ENCODE assay signal across 8 cellular contexts in the genomic region with DNA sequence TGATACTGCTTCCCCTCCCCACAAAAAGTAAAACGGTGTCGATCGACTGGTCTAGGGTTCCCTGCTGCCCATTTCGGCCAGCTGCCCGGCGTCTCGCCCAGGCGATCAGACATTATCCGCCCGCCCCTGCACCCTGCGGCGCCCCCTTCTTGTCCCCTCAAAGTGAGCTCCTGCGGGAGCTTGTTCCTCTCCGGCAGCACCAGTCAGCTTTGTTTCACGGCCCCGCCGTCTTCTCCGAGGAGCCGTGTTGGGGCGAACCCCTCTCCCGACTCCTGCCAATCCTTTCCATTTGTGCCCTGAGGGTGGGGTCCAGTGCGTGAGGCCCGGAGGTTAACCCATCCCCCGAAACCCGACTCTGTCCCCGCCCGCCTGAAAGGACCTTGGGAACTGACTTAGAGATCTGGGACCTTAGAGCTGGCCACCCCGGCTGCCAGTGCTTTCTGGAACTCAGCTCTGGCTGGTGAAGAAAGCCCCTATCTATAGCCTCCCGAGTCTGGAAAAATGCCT. TPM values are rescaled to one million over a fixed set of nuclear protein-coding genes. Genes with fewer than 3 reads are reported as not detected.
DNase-seq lines count a peak whose midpoint lies in the region; ATAC-seq, FAIRE-seq and TF ChIP-seq lines count a peak whose summit lies in the region.

No MANE protein-coding gene starts in this region.

- ATAC-seq in HG03571 (IDR thresholded peaks at IDR 0.05; ENCODE audit: unreplicated experiment): no peak
- ATAC-seq in HG02678 (IDR thresholded peaks at IDR 0.05; ENCODE audit: unreplicated experiment): no peak

- H3K4me1 Mint-ChIP-seq in chondrocyte (ENCODE audit: low read depth): peaks cover 42% of the 10 kb centered on the region

- H3K9me3 ChIP-seq in Karpas-422 (ENCODE audit: low read length) (no peaks in the 10 kb centered on the region), kidney (ENCODE audit: control insufficient read depth in 1 of 2, low read length in 2 of 2) (no peaks in the 10 kb centered on the region), spleen (no peaks in the 10 kb centered on the region)

- H3K27me3 ChIP-seq in Karpas-422 (ENCODE audit: low read length) (no peaks in the 10 kb centered on the region), spleen (replicated peaks in 1 of 7) (no peaks in the 10 kb centered on the region)

- DNase-seq in GM13976 (ENCODE audit: low spot score): peak; percentile 38
- DNase-seq in Karpas-422: peak; percentile 68
- peak; percentile 60 for DNase-seq in activated CD4-positive, CD25-positive, alpha-beta regulatory T cell treated with anti-CD3 and anti-CD28 coated beads, Interleukin-2, amount 50 U/mL, for 72 hours
- peak; percentile 87 for DNase-seq in chondrocyte (ENCODE audit: low spot score)
- DNase-seq in kidney: peak; percentile 88
- peak; percentile 91 for DNase-seq in spleen

- peak overlapping the region; percentile 99 for H3K27ac Mint-ChIP-seq in chondrocyte (ENCODE audit: unreplicated experiment)

- H3K9ac ChIP-seq in Karpas-422 (ENCODE audit: low read length): peak overlapping the region; percentile 86
- peak overlapping the region; percentile 99 to 100 for H3K9ac ChIP-seq in kidney (ENCODE audit: low read length in 2 of 2)

- H3K36me3 Mint-ChIP-seq in chondrocyte (ENCODE audit: low read depth): peaks cover 2% of the 10 kb centered on the region

- H3K9me2 ChIP-seq in Karpas-422 (replicated peaks; ENCODE audit: insufficient read depth, low read length): no peaks in the 10 kb centered on the region

- FAIRE-seq in kidney (lab: Jason Lieb, UNC): no peak

- in situ Hi-C loops in GM13976 (cut with MboI; ENCODE audit: low sequenced_read_pairs, unreplicated experiment): no loop called here

- TF ChIP-seq POLR2A in spleen (IDR thresholded peaks at IDR 0.05): no peak

- TF ChIP-seq CTCF in GM13976 (IDR thresholded peaks at IDR 0.05; ENCODE audit: borderline replicate concordance, control extremely low read depth, extremely low read depth, insufficient read depth, missing control alignments) (no peak), chondrocyte (IDR thresholded peaks at IDR 0.05) (peak; percentile 33), kidney (IDR thresholded peaks at IDR 0.05; ENCODE audit: borderline replicate concordance, extremely low read depth, insufficient read depth) (no peak), spleen (IDR thresholded peaks at IDR 0.05 in 8 of 11, conservative IDR thresholded peaks at IDR 0.05 in 3 of 11) (no peak)

- H3K79me2 ChIP-seq in Karpas-422 (ENCODE audit: low read length): peaks cover 68% of the 10 kb centered on the region

- H3K4me3 Mint-ChIP-seq in chondrocyte (ENCODE audit: unreplicated experiment): peak overlapping the region; percentile 99

- H3K4me2 ChIP-seq in Karpas-422 (ENCODE audit: low read depth, low read length, poor library complexity, severe bottlenecking): peak overlapping the region; percentile 81

- H3K4me1 ChIP-seq in Karpas-422 (ENCODE audit: low read length) (peaks cover 31% of the 10 kb centered on the region), kidney (ENCODE audit: control insufficient read depth in 1 of 2, insufficient read depth in 1 of 2, low read depth in 1 of 2, low read length in 2 of 2) (peaks cover 0 to 5% of the 10 kb centered on the region in 2 donors), spleen (peaks cover 18 to 75% (median 55%) of the 10 kb centered on the region in 6 donors)

- no peak overlapping the region for H2AFZ ChIP-seq in Karpas-422 (ENCODE audit: low read length)

- H3K4me3 ChIP-seq in Karpas-422 (ENCODE audit: low read length) (peak overlapping the region; percentile 75), kidney (ENCODE audit: low read length in 2 of 2) (peak overlapping the region; percentile 81), spleen (peak overlapping the region; percentile 65 to 82 (median 73))

- no peaks in the 10 kb centered on the region for H3K27me3 Mint-ChIP-seq in chondrocyte (ENCODE audit: low read depth)

- H4K20me1 ChIP-seq in Karpas-422 (ENCODE audit: insufficient read depth, low read depth, low read length): peaks cover 7% of the 10 kb centered on the region; the same call in 1 of the 2 replicates

- peaks cover 18% of the 10 kb centered on the region for H3K36me3 ChIP-seq in Karpas-422 (ENCODE audit: insufficient read depth, low read length)
- H3K36me3 ChIP-seq in kidney (ENCODE audit: control insufficient read depth in 1 of 2, insufficient read depth in 2 of 2, low read length in 2 of 2): peaks cover 0 to 14% of the 10 kb centered on the region in 2 donors
- peaks cover 0 to 27% (median 6%) of the 10 kb centered on the region in 6 donors for H3K36me3 ChIP-seq in spleen

- intact Hi-C loops in kidney (cut with DNase I): no loop called here
- intact Hi-C loops in spleen (cut with DNase I; ENCODE audit: low total_unique reads): no loop called here

- H3K9me3 Mint-ChIP-seq in chondrocyte (ENCODE audit: low read depth): no peaks in the 10 kb centered on the region

- WGBS in spleen, 5 donors: 0% methylated on average over 2 to 29 of the region's 29 CpGs

- H3K27ac ChIP-seq in Karpas-422 (ENCODE audit: low read length) (peak overlapping the region; percentile 69), kidney (ENCODE audit: low read depth in 2 of 2, low read length in 2 of 2) (peak overlapping the region; percentile 100), spleen (peak overlapping the region; percentile 95 to 100 (median 98))

RNA-seq across cellular contexts. Expression of gene UBE2B, which starts 0.5 kb away (rescaled TPM):
- total RNA-seq in Karpas-422 (2014; rRNA removed; shearing (Covaris generic); ENCODE audit: low replicate concordance): 47.9 and 113 TPM in 2 replicates
- total RNA-seq in chondrocyte: 87.0 to 102 TPM (median 93.8 TPM) in 3 replicates
- 74.3 TPM for total RNA-seq in kidney
- 82.7 TPM for polyA plus RNA-seq in kidney (ENCODE audit: insufficient read depth, low read depth, low replicate concordance)
- total RNA-seq in spleen: 100 to 1,000 TPM in 5 of 7 donors, 10 to 100 TPM in 2; 67.7 to 117 (median 102) TPM
- polyA plus RNA-seq in spleen: 100 to 1,000 TPM in 1 of 3 donors, 10 to 100 TPM in 2; 97.0 to 112 (median 98.7) TPM

RNA-seq across cellular contexts. Expression of gene CDKL3, which starts 4.9 kb away (rescaled TPM):
- 6.1 TPM in 1 of 2 replicates, not detected in the other for total RNA-seq in Karpas-422 (2014; rRNA removed; shearing (Covaris generic); ENCODE audit: low replicate concordance)
- total RNA-seq in chondrocyte: 1.5 to 4.3 TPM (median 3.7 TPM) in 3 replicates
- total RNA-seq in kidney: 3.1 TPM
- polyA plus RNA-seq in kidney (ENCODE audit: insufficient read depth, low read depth, low replicate concordance): 2.7 TPM
- total RNA-seq in spleen: 1 to 10 TPM in 3 of 7 donors, under 1 TPM in 1, not detected in 3; 0.87 to 2.9 (median 1.3) TPM
- polyA plus RNA-seq in spleen: 1 to 10 TPM; 1.5 to 2.5 (median 2.5) TPM

RNA-seq across cellular contexts. Expression of gene CDKN2AIPNL, which starts 39.8 kb away (rescaled TPM):
- 51.7 and 58.7 TPM in 2 replicates for total RNA-seq in Karpas-422 (2014; rRNA removed; shearing (Covaris generic); ENCODE audit: low replicate concordance)
- total RNA-seq in chondrocyte (14.8 to 18.9 TPM (median 15.2 TPM) in 3 replicates), kidney (19.0 TPM), spleen (10 to 100 TPM; 13.1 to 16.5 (median 14.2) TPM)
- polyA plus RNA-seq in kidney (ENCODE audit: insufficient read depth, low read depth, low replicate concordance) (38.2 TPM), spleen (10 to 100 TPM; 24.5 to 42.7 (median 30.8) TPM)

Comparison
In these comparisons a context has a peak if more than half of its experiments do, and no peak if none do; other contexts are left out.
1. DNase-seq: peak in every context shown above with its lines; median percentile 91 in spleen; 88 in kidney; 87 in chondrocyte; 68 in Karpas-422; 60 in activated CD4-positive, CD25-positive, alpha-beta regulatory T cell treated with anti-CD3 and anti-CD28 coated beads, Interleukin-2, amount 50 U/mL, for 72 hours; 38 in GM13976.